Comparison of ENCODE assay signal across 8 cellular contexts in genomic region chr6:109690373-109690739, GRCh38. TPM values are rescaled to one million over a fixed set of nuclear protein-coding genes. Genes with fewer than 3 reads are reported as not detected.
A peak's percentile ranks its signal among the peaks of the same experiment; 100 is the strongest.
DNase-seq lines count a peak whose midpoint lies in the region; ATAC-seq and TF ChIP-seq lines count a peak whose summit lies in the region.

No MANE protein-coding gene starts in this region.

- H3K79me1 ChIP-seq in mesenchymal stem cell (replicated peaks; ENCODE audit: low read length, poor library complexity, severe bottlenecking): peaks cover 16% of the 10 kb centered on the region

- ATAC-seq in GM18502 (IDR thresholded peaks at IDR 0.05; ENCODE audit: poor library complexity, unreplicated experiment) (peak; percentile 44), HG02840 (IDR thresholded peaks at IDR 0.05; ENCODE audit: low FRiP score, unreplicated experiment) (peak; percentile 44)

- H4K91ac ChIP-seq in mesenchymal stem cell (ENCODE audit: low read length): no peak overlapping the region

- DNase-seq in NCI-H2029 treated with DMSO at 0.1 percent for 48 hours (lab: John Stamatoyannopoulos, UW) (peak; percentile 73), dorsolateral prefrontal cortex (peak in 9 of 10 donors; percentile 37 to 71 (median 49)), mesenchymal stem cell (no peak), middle frontal gyrus (ENCODE audit: extremely low spot score, low spot score) (no peak)
- DNase-seq in activated CD4-positive, alpha-beta T cell treated with anti-CD3 and anti-CD28 coated beads, Interleukin-2, amount 50 U/mL, for 4 hours: peak; percentile 58 to 60
- DNase-seq in stimulated activated CD8-positive, alpha-beta memory T cell treated with anti-CD3 and anti-CD28 coated beads, Interleukin-15, amount 100 ng/mL, for 48 hours (ENCODE audit: low read depth in 2 of 2): peak; percentile 40 to 44

- no peak overlapping the region for H2AK5ac ChIP-seq in mesenchymal stem cell (ENCODE audit: low read length, severe bottlenecking)

- peak overlapping the region; percentile 19 for H4K8ac ChIP-seq in mesenchymal stem cell (ENCODE audit: low read length)

- peak overlapping the region; percentile 70 to 99 (median 89) for H3K4me3 ChIP-seq in dorsolateral prefrontal cortex
- peak overlapping the region; percentile 78 to 98 for H3K4me3 ChIP-seq in mesenchymal stem cell (ENCODE audit: insufficient read depth in 1 of 2, low read depth in 1 of 2, low read length in 2 of 2)

- peak overlapping the region; percentile 99 for H2AFZ ChIP-seq in mesenchymal stem cell (ENCODE audit: low read depth, low read length)

- no peak overlapping the region for H2BK5ac ChIP-seq in mesenchymal stem cell (ENCODE audit: low read depth, low read length, poor library complexity, severe bottlenecking)

- no peaks in the 10 kb centered on the region for H3K4me1 ChIP-seq in mesenchymal stem cell (ENCODE audit: control insufficient read depth, insufficient read depth, low read depth, low read length)

- no peak overlapping the region for H3K4ac ChIP-seq in mesenchymal stem cell (ENCODE audit: low read depth in 1 of 2, low read length in 2 of 2)

- peak in 1 of 56 donors; percentile 6 for TF ChIP-seq CTCF in dorsolateral prefrontal cortex (IDR thresholded peaks at IDR 0.05 in 54 of 56, conservative IDR thresholded peaks at IDR 0.05 in 2 of 56; ENCODE audit: low read depth in 1 of 56, partially characterized antibody in 56 of 56)

- H3K14ac ChIP-seq in mesenchymal stem cell (ENCODE audit: low read length in 2 of 2): no peak overlapping the region

- peak overlapping the region; percentile 99 for H3K4me2 ChIP-seq in mesenchymal stem cell (ENCODE audit: low read length, poor library complexity, severe bottlenecking)

- H2BK15ac ChIP-seq in mesenchymal stem cell (ENCODE audit: low read depth, poor library complexity, severe bottlenecking): no peak overlapping the region

- no peaks in the 10 kb centered on the region for H3K9me3 ChIP-seq in mesenchymal stem cell (ENCODE audit: control insufficient read depth, low read length)

- H2BK120ac ChIP-seq in mesenchymal stem cell (ENCODE audit: low read depth, low read length): no peak overlapping the region

- WGBS in mesenchymal stem cell: 2% methylated on average over 23 of the region's 24 CpGs

- H3K23ac ChIP-seq in mesenchymal stem cell (ENCODE audit: low read length in 2 of 2): no peak overlapping the region

- H3K18ac ChIP-seq in mesenchymal stem cell (ENCODE audit: low read depth in 1 of 2, low read length in 2 of 2): peak overlapping the region; percentile 21 to 58

- peaks cover 0 to under 1% of the 10 kb centered on the region in 2 experiments for H3K36me3 ChIP-seq in mesenchymal stem cell (ENCODE audit: control insufficient read depth in 1 of 2, insufficient read depth in 2 of 2, low read depth in 1 of 2, low read length in 2 of 2)

- intact Hi-C loops in dorsolateral prefrontal cortex (cut with DNase I): loop anchor here (2.0 to 5.0 kb wide), 4 partner anchors 163 to 492 kb away; partner anchors contain the start of genes CDC40 (in 1 of the 2), WASF1 (in 1 of the 2) and ZBTB24 (in 1 of the 2)

- no peak overlapping the region for H2BK12ac ChIP-seq in mesenchymal stem cell (ENCODE audit: low read length in 2 of 2)

- peak overlapping the region in 58 of 59 donors; percentile 43 to 95 (median 86) for H3K27ac ChIP-seq in dorsolateral prefrontal cortex
- peak overlapping the region; percentile 76 for H3K27ac ChIP-seq in mesenchymal stem cell (ENCODE audit: low read length, poor library complexity, severe bottlenecking)

- no peaks in the 10 kb centered on the region for H3K27me3 ChIP-seq in dorsolateral prefrontal cortex
- peaks cover 0 to 10% of the 10 kb centered on the region in 2 experiments for H3K27me3 ChIP-seq in mesenchymal stem cell (ENCODE audit: control insufficient read depth in 1 of 2, insufficient read depth in 1 of 2, low read length in 2 of 2)

- H3K9ac ChIP-seq in mesenchymal stem cell (ENCODE audit: low read length): peak overlapping the region; percentile 95

RNA-seq across cellular contexts. Expression of gene AK9, which starts 0.6 kb away (rescaled TPM):
- total RNA-seq in dorsolateral prefrontal cortex: 10 to 100 TPM; 19.7 to 45.7 (median 26.7) TPM
- 1.9 TPM for polyA plus RNA-seq in mesenchymal stem cell (2013, experiment 1 of 2)
- polyA plus RNA-seq in mesenchymal stem cell (2013, experiment 2 of 2): 2.3 TPM

RNA-seq across cellular contexts. Expression of gene FIG4, which starts 0.7 kb away (rescaled TPM):
- 10 to 100 TPM; 19.4 to 57.3 (median 37.9) TPM for total RNA-seq in dorsolateral prefrontal cortex
- polyA plus RNA-seq in mesenchymal stem cell (2013, experiment 1 of 2): 7.7 TPM
- polyA plus RNA-seq in mesenchymal stem cell (2013, experiment 2 of 2): 7.8 TPM

Comparison
In these comparisons a context has a peak if more than half of its experiments do, and no peak if none do; other contexts are left out.
1. DNase-seq: peak in NCI-H2029 treated with DMSO at 0.1 percent for 48 hours (single experiment), activated CD4-positive, alpha-beta T cell treated with anti-CD3 and anti-CD28 coated beads, Interleukin-2, amount 50 U/mL, for 4 hours (2 of 2), dorsolateral prefrontal cortex (9 of 10) and stimulated activated CD8-positive, alpha-beta memory T cell treated with anti-CD3 and anti-CD28 coated beads, Interleukin-15, amount 100 ng/mL, for 48 hours (2 of 2); none in mesenchymal stem cell (single experiment) and middle frontal gyrus (single experiment).